Comparison of ENCODE assay signal across 4 cellular contexts in the genomic region with DNA sequence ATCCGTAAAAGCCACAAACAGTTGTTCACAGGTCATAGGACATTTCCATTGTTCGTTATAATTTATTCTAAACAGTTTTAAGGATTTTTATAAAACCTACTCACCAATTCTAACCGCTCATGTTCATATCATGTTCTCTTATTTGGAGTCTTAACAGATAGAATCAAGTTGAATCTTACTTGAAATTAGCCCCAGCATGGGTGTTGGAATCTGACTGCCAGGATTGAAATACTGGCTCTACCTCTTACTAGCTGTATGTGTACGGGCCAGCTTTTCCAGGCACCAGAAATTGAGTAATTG.
TF ChIP-seq lines count a peak whose summit lies in the region.

No MANE protein-coding gene starts in this region.

TF ChIP-seq in SK-N-SH treated with all-trans-retinoic acid at 6 μM for 48 hours, 23 proteins besides CTCF, POLR2A, EP300 and RAD21 (continues in another document):
- no peak for TF ChIP-seq ZFP30 (CRISPR knock-in tag; IDR thresholded peaks at IDR 0.05)
- TF ChIP-seq CSDC2 (CRISPR knock-in tag; IDR thresholded peaks at IDR 0.05) = no peak
- no peak for TF ChIP-seq TCF4 (CRISPR knock-in tag; IDR thresholded peaks at IDR 0.05; ENCODE audit: borderline replicate concordance)
- TF ChIP-seq, protein P1, sequence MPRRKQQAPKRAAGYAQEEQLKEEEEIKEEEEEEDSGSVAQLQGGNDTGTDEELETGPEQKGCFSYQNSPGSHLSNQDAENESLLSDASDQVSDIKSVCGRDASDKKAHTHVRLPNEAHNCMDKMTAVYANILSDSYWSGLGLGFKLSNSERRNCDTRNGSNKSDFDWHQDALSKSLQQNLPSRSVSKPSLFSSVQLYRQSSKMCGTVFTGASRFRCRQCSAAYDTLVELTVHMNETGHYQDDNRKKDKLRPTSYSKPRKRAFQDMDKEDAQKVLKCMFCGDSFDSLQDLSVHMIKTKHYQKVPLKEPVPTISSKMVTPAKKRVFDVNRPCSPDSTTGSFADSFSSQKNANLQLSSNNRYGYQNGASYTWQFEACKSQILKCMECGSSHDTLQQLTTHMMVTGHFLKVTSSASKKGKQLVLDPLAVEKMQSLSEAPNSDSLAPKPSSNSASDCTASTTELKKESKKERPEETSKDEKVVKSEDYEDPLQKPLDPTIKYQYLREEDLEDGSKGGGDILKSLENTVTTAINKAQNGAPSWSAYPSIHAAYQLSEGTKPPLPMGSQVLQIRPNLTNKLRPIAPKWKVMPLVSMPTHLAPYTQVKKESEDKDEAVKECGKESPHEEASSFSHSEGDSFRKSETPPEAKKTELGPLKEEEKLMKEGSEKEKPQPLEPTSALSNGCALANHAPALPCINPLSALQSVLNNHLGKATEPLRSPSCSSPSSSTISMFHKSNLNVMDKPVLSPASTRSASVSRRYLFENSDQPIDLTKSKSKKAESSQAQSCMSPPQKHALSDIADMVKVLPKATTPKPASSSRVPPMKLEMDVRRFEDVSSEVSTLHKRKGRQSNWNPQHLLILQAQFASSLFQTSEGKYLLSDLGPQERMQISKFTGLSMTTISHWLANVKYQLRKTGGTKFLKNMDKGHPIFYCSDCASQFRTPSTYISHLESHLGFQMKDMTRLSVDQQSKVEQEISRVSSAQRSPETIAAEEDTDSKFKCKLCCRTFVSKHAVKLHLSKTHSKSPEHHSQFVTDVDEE (CRISPR knock-in tag; IDR thresholded peaks at IDR 0.05) = no peak
- TF ChIP-seq ESRRG (CRISPR knock-in tag; IDR thresholded peaks at IDR 0.05) = no peak
- TF ChIP-seq ISL1 (CRISPR knock-in tag; IDR thresholded peaks at IDR 0.05) = no peak
- no peak for TF ChIP-seq ZFP3 (CRISPR knock-in tag; IDR thresholded peaks at IDR 0.05)
- TF ChIP-seq, protein P2, sequence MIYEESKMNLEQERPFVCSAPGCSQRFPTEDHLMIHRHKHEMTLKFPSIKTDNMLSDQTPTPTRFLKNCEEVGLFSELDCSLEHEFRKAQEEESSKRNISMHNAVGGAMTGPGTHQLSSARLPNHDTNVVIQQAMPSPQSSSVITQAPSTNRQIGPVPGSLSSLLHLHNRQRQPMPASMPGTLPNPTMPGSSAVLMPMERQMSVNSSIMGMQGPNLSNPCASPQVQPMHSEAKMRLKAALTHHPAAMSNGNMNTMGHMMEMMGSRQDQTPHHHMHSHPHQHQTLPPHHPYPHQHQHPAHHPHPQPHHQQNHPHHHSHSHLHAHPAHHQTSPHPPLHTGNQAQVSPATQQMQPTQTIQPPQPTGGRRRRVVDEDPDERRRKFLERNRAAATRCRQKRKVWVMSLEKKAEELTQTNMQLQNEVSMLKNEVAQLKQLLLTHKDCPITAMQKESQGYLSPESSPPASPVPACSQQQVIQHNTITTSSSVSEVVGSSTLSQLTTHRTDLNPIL (CRISPR knock-in tag; IDR thresholded peaks at IDR 0.05; ENCODE audit: low read depth) = no peak
- TF ChIP-seq GLIS3 (CRISPR knock-in tag; IDR thresholded peaks at IDR 0.05) = no peak
- no peak for TF ChIP-seq PPARA (CRISPR knock-in tag; IDR thresholded peaks at IDR 0.05; ENCODE audit: borderline replicate concordance)
- TF ChIP-seq ARNTL (CRISPR knock-in tag; IDR thresholded peaks at IDR 0.05; ENCODE audit: borderline replicate concordance, low read depth) = no peak

TF ChIP-seq in SK-N-SH, 30 proteins besides CTCF, POLR2A, EP300 and RAD21:
- TF ChIP-seq TCF12 (IDR thresholded peaks at IDR 0.05) (no peak), MXI1 (IDR thresholded peaks at IDR 0.05; ENCODE audit: low read depth, low read length) (no peak), NRF1 (IDR thresholded peaks at IDR 0.05; ENCODE audit: low read depth, low read length) (no peak), GABPA (IDR thresholded peaks at IDR 0.05; ENCODE audit: low read depth) (no peak)

TF ChIP-seq in HCT116, 20 proteins besides CTCF, POLR2A, EP300 and RAD21:
- TF ChIP-seq ATF3 (IDR thresholded peaks at IDR 0.05) = no peak
- no peak for TF ChIP-seq ZBTB33 (IDR thresholded peaks at IDR 0.05; ENCODE audit: extremely low read depth, insufficient replicate concordance, low read length)
- no peak for TF ChIP-seq ZFX (IDR thresholded peaks at IDR 0.05)
- no peak for TF ChIP-seq EZH2phosphoT487 (IDR thresholded peaks at IDR 0.05; ENCODE audit: borderline replicate concordance)
- TF ChIP-seq SIN3A (IDR thresholded peaks at IDR 0.05; ENCODE audit: low read depth) = no peak
- TF ChIP-seq, protein P3, sequence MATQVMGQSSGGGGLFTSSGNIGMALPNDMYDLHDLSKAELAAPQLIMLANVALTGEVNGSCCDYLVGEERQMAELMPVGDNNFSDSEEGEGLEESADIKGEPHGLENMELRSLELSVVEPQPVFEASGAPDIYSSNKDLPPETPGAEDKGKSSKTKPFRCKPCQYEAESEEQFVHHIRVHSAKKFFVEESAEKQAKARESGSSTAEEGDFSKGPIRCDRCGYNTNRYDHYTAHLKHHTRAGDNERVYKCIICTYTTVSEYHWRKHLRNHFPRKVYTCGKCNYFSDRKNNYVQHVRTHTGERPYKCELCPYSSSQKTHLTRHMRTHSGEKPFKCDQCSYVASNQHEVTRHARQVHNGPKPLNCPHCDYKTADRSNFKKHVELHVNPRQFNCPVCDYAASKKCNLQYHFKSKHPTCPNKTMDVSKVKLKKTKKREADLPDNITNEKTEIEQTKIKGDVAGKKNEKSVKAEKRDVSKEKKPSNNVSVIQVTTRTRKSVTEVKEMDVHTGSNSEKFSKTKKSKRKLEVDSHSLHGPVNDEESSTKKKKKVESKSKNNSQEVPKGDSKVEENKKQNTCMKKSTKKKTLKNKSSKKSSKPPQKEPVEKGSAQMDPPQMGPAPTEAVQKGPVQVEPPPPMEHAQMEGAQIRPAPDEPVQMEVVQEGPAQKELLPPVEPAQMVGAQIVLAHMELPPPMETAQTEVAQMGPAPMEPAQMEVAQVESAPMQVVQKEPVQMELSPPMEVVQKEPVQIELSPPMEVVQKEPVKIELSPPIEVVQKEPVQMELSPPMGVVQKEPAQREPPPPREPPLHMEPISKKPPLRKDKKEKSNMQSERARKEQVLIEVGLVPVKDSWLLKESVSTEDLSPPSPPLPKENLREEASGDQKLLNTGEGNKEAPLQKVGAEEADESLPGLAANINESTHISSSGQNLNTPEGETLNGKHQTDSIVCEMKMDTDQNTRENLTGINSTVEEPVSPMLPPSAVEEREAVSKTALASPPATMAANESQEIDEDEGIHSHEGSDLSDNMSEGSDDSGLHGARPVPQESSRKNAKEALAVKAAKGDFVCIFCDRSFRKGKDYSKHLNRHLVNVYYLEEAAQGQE (IDR thresholded peaks at IDR 0.05; ENCODE audit: low read depth) = no peak
- no peak for TF ChIP-seq POLR2AphosphoS5 (IDR thresholded peaks at IDR 0.05; ENCODE audit: low read depth, low read length)
- no peak for TF ChIP-seq ELF1 (IDR thresholded peaks at IDR 0.05; ENCODE audit: borderline replicate concordance, low read depth)
- no peak for TF ChIP-seq YY1 (IDR thresholded peaks at IDR 0.05; ENCODE audit: extremely low read depth, insufficient replicate concordance, low read depth, low read length)
- no peak for TF ChIP-seq SP1 (IDR thresholded peaks at IDR 0.05; ENCODE audit: low read depth)
- TF ChIP-seq EGR1 (IDR thresholded peaks at IDR 0.05; ENCODE audit: low read depth) = no peak
- TF ChIP-seq SRF (IDR thresholded peaks at IDR 0.05; ENCODE audit: low read depth) = no peak
- TF ChIP-seq, protein P4, sequence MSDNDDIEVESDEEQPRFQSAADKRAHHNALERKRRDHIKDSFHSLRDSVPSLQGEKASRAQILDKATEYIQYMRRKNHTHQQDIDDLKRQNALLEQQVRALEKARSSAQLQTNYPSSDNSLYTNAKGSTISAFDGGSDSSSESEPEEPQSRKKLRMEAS (IDR thresholded peaks at IDR 0.05) = no peak

TF ChIP-seq in neural cell, 6 proteins besides CTCF, POLR2A, EP300 and RAD21:
- TF ChIP-seq SMC3 (conservative IDR thresholded peaks at IDR 0.05; ENCODE audit: poor library complexity) = peak; percentile 7
- no peak for TF ChIP-seq POLR2AphosphoS5 (IDR thresholded peaks at IDR 0.05)
- no peak for TF ChIP-seq TAF1 (IDR thresholded peaks at IDR 0.05; ENCODE audit: low read depth)
- TF ChIP-seq MXI1 (conservative IDR thresholded peaks at IDR 0.05; ENCODE audit: poor library complexity, severe bottlenecking) = no peak
TF ChIP-seq in neural cell: peak in this region for 1.
